ENCODE assay signal across 8 cellular contexts in genomic region chr1:9942399-9942938, GRCh38. TPM values are rescaled to one million over a fixed set of nuclear protein-coding genes. Genes with fewer than 3 reads are reported as not detected.
DNase-seq lines count a peak whose midpoint lies in the region; ATAC-seq and TF ChIP-seq lines count a peak whose summit lies in the region.

No MANE protein-coding gene starts in this region.

- peaks cover 18% of the 10 kb centered on the region for H3K36me3 Mint-ChIP-seq in Caco-2 (ENCODE audit: insufficient read depth, unreplicated experiment)

- H3K27me3 ChIP-seq in Caco-2 (replicated peaks; ENCODE audit: control insufficient read depth, insufficient read depth, low read length) (no peaks in the 10 kb centered on the region), colonic mucosa (no peaks in the 10 kb centered on the region), stomach (no peaks in the 10 kb centered on the region)

- DNase-seq in Caco-2 (peak in 1 of 2 experiments; percentile 31), LHCN-M2 (ENCODE audit: low read depth) (peak; percentile 59), SK-N-MC (ENCODE audit: low read depth, low spot score) (no peak), colonic mucosa (peak; percentile 55), left kidney (ENCODE audit: low read depth, low spot score) (peak; percentile 82), stomach (no peak)

- WGBS in stomach, 5 donors = 0 to 2% (median 0%) methylated on average over 14 of the region's 14 CpGs

- no peaks in the 10 kb centered on the region for H3K27me3 Mint-ChIP-seq in Caco-2 (ENCODE audit: insufficient read depth, unreplicated experiment)

- H3K9ac ChIP-seq in SK-N-MC (ENCODE audit: insufficient read length) (peak overlapping the region; percentile 98), colonic mucosa (ENCODE audit: low read depth in 2 of 2, low read length in 2 of 2) (peak overlapping the region; percentile 83 to 97)

- no peak for TF ChIP-seq POLR2A in stomach (IDR thresholded peaks at IDR 0.05)

- no peaks in the 10 kb centered on the region for H3K9me3 ChIP-seq in Caco-2
- H3K9me3 ChIP-seq in SK-N-MC (ENCODE audit: low read depth, low read length) = no peaks in the 10 kb centered on the region
- no peaks in the 10 kb centered on the region for H3K9me3 ChIP-seq in colonic mucosa
- H3K9me3 ChIP-seq in stomach = no peaks in the 10 kb centered on the region

- intact Hi-C loops in Caco-2 (cut with micrococcal nuclease; ENCODE audit: unreplicated experiment) (loop anchor here (1.0 to 2.0 kb wide), 2 partner anchors 32 to 67 kb away; partner anchors contain the start of gene CTNNBIP1), colonic mucosa (cut with DNase I) (loop anchor here (2.0 kb wide), 1 partner anchor 68 kb away; no protein-coding TSS in a partner anchor), stomach (cut with DNase I; ENCODE audit: low total_unique reads) (loop anchor here (5.0 to 10.0 kb wide), 2 partner anchors 70 to 92 kb away; partner anchors contain the start of gene UBE4B)

- peaks cover 4% of the 10 kb centered on the region for H3K4me1 Mint-ChIP-seq in Caco-2 (ENCODE audit: low read depth, unreplicated experiment)

- H3K4me1 ChIP-seq in Caco-2 (no peaks in the 10 kb centered on the region), colonic mucosa (no peaks in the 10 kb centered on the region), stomach (peaks cover 14 to 39% (median 26%) of the 10 kb centered on the region in 4 donors)

- H3K36me3 ChIP-seq in Caco-2 (ENCODE audit: control insufficient read depth, insufficient read depth, low read length) (no peaks in the 10 kb centered on the region), SK-N-MC (ENCODE audit: insufficient read depth, low read length) (peaks cover 7% of the 10 kb centered on the region; the same call in 1 of the 2 replicates), colonic mucosa (no peaks in the 10 kb centered on the region), stomach (peaks cover 0 to 23% (median 18%) of the 10 kb centered on the region in 4 donors)

- no peak for TF ChIP-seq EP300 in stomach (IDR thresholded peaks at IDR 0.05)

- no peaks in the 10 kb centered on the region for H3K9me3 Mint-ChIP-seq in Caco-2 (ENCODE audit: unreplicated experiment)

- H3K27ac ChIP-seq in SK-N-MC (no peak overlapping the region; the same call in 1 of the 2 replicates), colonic mucosa (peak overlapping the region; percentile 90), stomach (peak overlapping the region; percentile 85 to 92 (median 91))

- CTCF ChIA-PET in Caco-2 (lab: Charles Lee) = interaction anchor here (1.1 kb wide), 1 partner anchor 92 kb away, joined by 4 read pairs; no protein-coding TSS in a partner anchor

- BruUV-seq in Caco-2 (replicated peaks; lab: Mats Ljungman, UMichigan) = TSS peak; percentile 80

- POLR2A ChIA-PET in Caco-2 (lab: Charles Lee) = interaction anchor here (1.6 to 2.2 kb wide), 2 partner anchors 32 to 91 kb away, joined by 6 to 10 read pairs; partner anchors contain the start of gene UBE4B

- peak overlapping the region; percentile 66 for H3K4me3 ChIP-seq in Caco-2 (ENCODE audit: low read depth, low read length)
- peak overlapping the region; percentile 95 for H3K4me3 ChIP-seq in SK-N-MC
- peak overlapping the region; percentile 77 for H3K4me3 ChIP-seq in colonic mucosa
- peak overlapping the region; percentile 59 to 89 (median 80) for H3K4me3 ChIP-seq in stomach

- H3K4me3 Mint-ChIP-seq in Caco-2 (ENCODE audit: unreplicated experiment) = peak overlapping the region; percentile 95

- ATAC-seq in GM19324 (IDR thresholded peaks at IDR 0.05; ENCODE audit: low FRiP score, unreplicated experiment) (peak; percentile 32), GM21737 (IDR thresholded peaks at IDR 0.05; ENCODE audit: unreplicated experiment) (no peak)

- TF ChIP-seq CTCF in Caco-2 (IDR thresholded peaks at IDR 0.05; ENCODE audit: insufficient read depth in 1 of 2, low read depth in 1 of 2, low read length in 1 of 2, severe bottlenecking in 1 of 2, unreplicated experiment in 1 of 2) (peak; percentile 28 to 41), colonic mucosa (IDR thresholded peaks at IDR 0.05) (peak; percentile 37), stomach (IDR thresholded peaks at IDR 0.05) (peak in 3 of 7 experiments; percentile 21 to 53 (median 28))

- H3K27ac Mint-ChIP-seq in Caco-2 (ENCODE audit: unreplicated experiment) = peak overlapping the region; percentile 98

RNA-seq across cellular contexts. Expression of gene LZIC, which starts 0.7 kb away (rescaled TPM):
- total RNA-seq in Caco-2 (2022) = 27.0 and 33.2 TPM in 2 replicates
- 32.8 and 36.8 TPM in 2 replicates for total RNA-seq in LHCN-M2 (2014; rRNA removed)
- polyA plus RNA-seq in LHCN-M2 (2012) = 19.6 TPM
- total RNA-seq in colonic mucosa = 10 to 100 TPM; 40.6 to 47.2 TPM
- 10 to 100 TPM in 3 of 5 donors, 1 to 10 TPM in 2; 1.8 to 32.5 (median 10.7) TPM for total RNA-seq in stomach
- polyA plus RNA-seq in stomach = 10 to 100 TPM; 11.7 to 21.7 (median 18.7) TPM

RNA-seq across cellular contexts. Expression of gene NMNAT1, which starts 0.8 kb away (rescaled TPM):
- total RNA-seq in Caco-2 (2022) (3.1 and 3.8 TPM in 2 replicates), LHCN-M2 (2014; rRNA removed) (9.0 and 11.0 TPM in 2 replicates), colonic mucosa (10 to 100 TPM; 18.8 to 25.4 TPM), stomach (10 to 100 TPM in 3 of 5 donors, 1 to 10 TPM in 2; 8.5 to 18.8 (median 10.6) TPM)
- polyA plus RNA-seq in LHCN-M2 (2012) = 10.4 TPM
- polyA plus RNA-seq in stomach = 1 to 10 TPM; 3.1 to 4.7 (median 4.7) TPM

RNA-seq across cellular contexts. Expression of gene CTNNBIP1, which starts 32.4 kb away (rescaled TPM):
- 17.1 and 17.5 TPM in 2 replicates for total RNA-seq in Caco-2 (2022)
- total RNA-seq in LHCN-M2 (2014; rRNA removed) = 18.0 and 23.3 TPM in 2 replicates
- 10.7 TPM for polyA plus RNA-seq in LHCN-M2 (2012)
- total RNA-seq in colonic mucosa = 10 to 100 TPM; 28.1 to 30.1 TPM
- 10 to 100 TPM; 12.3 to 49.8 (median 34.2) TPM for total RNA-seq in stomach
- 10 to 100 TPM; 17.2 to 38.5 (median 36.1) TPM for polyA plus RNA-seq in stomach

RNA-seq across cellular contexts. Expression of gene RBP7, which starts 54.6 kb away (rescaled TPM):
- 10.3 and 11.7 TPM in 2 replicates for total RNA-seq in Caco-2 (2022)
- total RNA-seq in LHCN-M2 (2014; rRNA removed) = not detected in 2 replicates
- 0.30 TPM for polyA plus RNA-seq in LHCN-M2 (2012)
- total RNA-seq in colonic mucosa = 1 to 10 TPM in 1 of 2 donors, under 1 TPM in 1; 0.56 to 1.6 TPM
- 1 to 10 TPM in 2 of 5 donors, not detected in 3; 3.5 to 6.2 TPM for total RNA-seq in stomach
- 10 to 100 TPM; 16.1 to 24.8 (median 18.8) TPM for polyA plus RNA-seq in stomach

Comparison
In these comparisons a context has a peak if more than half of its experiments do, and no peak if none do; other contexts are left out.
1. DNase-seq: peak in LHCN-M2 (single experiment), colonic mucosa (single experiment) and left kidney (single experiment); none in SK-N-MC (single experiment) and stomach (single experiment).
2. Peak in every context shown above with its lines, with median percentiles within 50 percentile points of each other: H3K4me3 ChIP-seq.